8 cellular contexts compared by ENCODE assay signal in genomic region chr16:89793092-89793491, GRCh38. TPM values are rescaled to one million over a fixed set of nuclear protein-coding genes. Genes with fewer than 3 reads are reported as not detected.
DNase-seq lines count a peak whose midpoint lies in the region; ATAC-seq and TF ChIP-seq lines count a peak whose summit lies in the region.
"Not testable (repeated sequence)": the region's sequence is repeated elsewhere in the genome, so short reads cannot be mapped to it uniquely, and the experiment has no call there.

No MANE protein-coding gene starts in this region.

- H3K27me3 ChIP-seq in Peyer's patch: not testable (repeated sequence)

- H3K27ac ChIP-seq in Peyer's patch: not testable (repeated sequence)

- not testable (repeated sequence) for H3K9me3 Mint-ChIP-seq in brain, type B pancreatic cell

- H3K27ac Mint-ChIP-seq in brain: peak overlapping the region in 1 of 5 experiments; percentile 66
- H3K27ac Mint-ChIP-seq in type B pancreatic cell: not testable (repeated sequence)

- H3K4me3 ChIP-seq in Peyer's patch, mucosa of descending colon: not testable (repeated sequence)

- not testable (repeated sequence) for H3K4me3 Mint-ChIP-seq in brain, type B pancreatic cell

- not testable (repeated sequence) for H3K36me3 ChIP-seq in Peyer's patch; mucosa of descending colon (ENCODE audit: low read depth)

- not testable (repeated sequence) for H3K4me1 ChIP-seq in Peyer's patch; mucosa of descending colon (ENCODE audit: low read depth)

- intact Hi-C loops in head of caudate nucleus (cut with DNase I): loop anchor here (5.0 kb wide), 1 partner anchor 86 kb away; no protein-coding TSS in a partner anchor
- intact Hi-C loops in mucosa of descending colon (cut with DNase I, micrococcal nuclease): loop anchor here in 1 of 2 donors (10.0 kb wide), 1 partner anchor 88 kb away; the partner anchor contains the start of gene SPATA2L

- not testable (repeated sequence) for TF ChIP-seq POLR2A in Peyer's patch (IDR thresholded peaks at IDR 0.05)

- H3K27me3 Mint-ChIP-seq in brain, type B pancreatic cell: not testable (repeated sequence)

- DNase-seq in G401 (ENCODE audit: low spot score) (peak; percentile 67), Peyer's patch (peak in 2 of 3 donors; percentile 67 to 90), head of caudate nucleus (peak; percentile 19 to 90 (median 78)), mucosa of descending colon (peak; percentile 69 to 80 (median 79))
- DNase-seq in activated CD8-positive, alpha-beta memory T cell treated with anti-CD3 and anti-CD28 coated beads for 24 hours: peak; percentile 80
- peak; percentile 48 for DNase-seq in stimulated activated CD4-positive, alpha-beta T cell treated with anti-CD3 and anti-CD28 coated beads, Interleukin-15, amount 100 ng/mL, for 24 hours
- DNase-seq in type B pancreatic cell (ENCODE audit: extremely low spot score, unreplicated experiment): not testable (repeated sequence)

- not testable (repeated sequence) for ATAC-seq in mucosa of descending colon

- H3K4me1 Mint-ChIP-seq in brain; type B pancreatic cell (ENCODE audit: unreplicated experiment): not testable (repeated sequence)

- not testable (repeated sequence) for H3K9me3 ChIP-seq in Peyer's patch, mucosa of descending colon

- not testable (repeated sequence) for H3K36me3 Mint-ChIP-seq in brain, type B pancreatic cell

- in situ Hi-C loops in G401 (cut with HindIII; ENCODE audit: low sequenced_read_pairs): not testable (repeated sequence)

- TF ChIP-seq CTCF in Peyer's patch (IDR thresholded peaks at IDR 0.05) (peak; percentile 56 to 88 (median 70)), brain (conservative IDR thresholded peaks at IDR 0.05) (peak; percentile 69 to 76), mucosa of descending colon (IDR thresholded peaks at IDR 0.05) (peak; percentile 39), type B pancreatic cell (conservative IDR thresholded peaks at IDR 0.05) (peak; percentile 82)

RNA-seq across cellular contexts. Expression of gene FANCA, which starts 23.4 kb away (rescaled TPM):
- total RNA-seq in G401 (2014; rRNA removed; shearing (Covaris generic)): 24.0 and 36.2 TPM in 2 replicates
- total RNA-seq in Peyer's patch (100 to 1,000 TPM in 1 of 4 donors, 10 to 100 TPM in 3; 19.4 to 187 (median 27.9) TPM), mucosa of descending colon (10 to 100 TPM; 13.1 to 27.7 (median 16.3) TPM), type B pancreatic cell (ENCODE audit: low replicate concordance) (21.9 and 73.3 TPM in 2 replicates)
- 22.1 TPM for polyA plus RNA-seq in brain (ENCODE audit: insufficient read depth, low read depth, low replicate concordance)

RNA-seq across cellular contexts. Expression of gene SPIRE2, which starts 35.2 kb away (rescaled TPM):
- 21.7 and 37.2 TPM in 2 replicates for total RNA-seq in G401 (2014; rRNA removed; shearing (Covaris generic))
- total RNA-seq in Peyer's patch: 100 to 1,000 TPM in 3 of 4 donors, 10 to 100 TPM in 1; 45.5 to 147 (median 111) TPM
- polyA plus RNA-seq in brain (ENCODE audit: insufficient read depth, low read depth, low replicate concordance): 14.9 TPM
- total RNA-seq in mucosa of descending colon: 100 to 1,000 TPM in 1 of 3 donors, 10 to 100 TPM in 2; 52.5 to 118 (median 84.2) TPM
- 17.1 and 18.6 TPM in 2 replicates for total RNA-seq in type B pancreatic cell (ENCODE audit: low replicate concordance)
